8 cellular contexts compared by ENCODE assay signal in genomic region chr5:40833712-40834229, GRCh38. TPM values are rescaled to one million over a fixed set of nuclear protein-coding genes. Genes with fewer than 3 reads are reported as not detected.
DNase-seq lines count a peak whose midpoint lies in the region; ATAC-seq, FAIRE-seq and TF ChIP-seq lines count a peak whose summit lies in the region.

No MANE protein-coding gene starts in this region.

- H3K9me2 ChIP-seq in SU-DHL-6 (replicated peaks; ENCODE audit: insufficient read depth, low read length), result no peaks in the 10 kb centered on the region

- intact Hi-C loops in gastrocnemius medialis (cut with DNase I; ENCODE audit: low total_unique reads), result loop anchor here (10.0 kb wide), 1 partner anchor 1071 kb away; the partner anchor contains the start of gene RIMOC1

- H3F3A ChIP-seq in SU-DHL-6 (ENCODE audit: insufficient read depth), result peaks cover 60% of the 10 kb centered on the region

- peaks cover 39% of the 10 kb centered on the region for H4K20me1 ChIP-seq in SU-DHL-6 (ENCODE audit: low read depth, low read length)

- peak overlapping the region; percentile 97 for H3K4me3 ChIP-seq in GM12875 (ENCODE audit: low read depth, low read length)
- H3K4me3 ChIP-seq in SU-DHL-6 (ENCODE audit: insufficient read depth, low read length, poor library complexity, severe bottlenecking), result peak overlapping the region; percentile 99
- H3K4me3 ChIP-seq in fibroblast of the aortic adventitia (ENCODE audit: low read depth, low read length), result peak overlapping the region; percentile 97
- H3K4me3 ChIP-seq in gastrocnemius medialis, result peak overlapping the region; percentile 73 to 95 (median 82)

- H3K4me2 ChIP-seq in SU-DHL-6 (ENCODE audit: low read depth, low read length, poor library complexity, severe bottlenecking), result peak overlapping the region; percentile 70

- H3K36me3 ChIP-seq in SU-DHL-6 (ENCODE audit: low read length) (peaks cover 52% of the 10 kb centered on the region), gastrocnemius medialis (peaks cover 10 to 56% of the 10 kb centered on the region in 2 donors)

- H3K79me2 ChIP-seq in SU-DHL-6 (ENCODE audit: insufficient read depth, low read length), result peaks cover 49% of the 10 kb centered on the region

- H3K4me1 ChIP-seq in gastrocnemius medialis, result peaks cover 27% of the 10 kb centered on the region in 2 donors

- TF ChIP-seq POLR2A in gastrocnemius medialis (IDR thresholded peaks at IDR 0.05), result no peak

- H3K27me3 ChIP-seq in SU-DHL-6 (ENCODE audit: low read length) (no peaks in the 10 kb centered on the region), gastrocnemius medialis (no peaks in the 10 kb centered on the region)

- DNase-seq in fibroblast of the aortic adventitia (ENCODE audit: low read depth) (no peak), gastrocnemius medialis (no peak), KBM-7 (no peak), hepatic stellate cell (ENCODE audit: low spot score) (no peak), DMS114 treated with DMSO at 0.1 percent for 48 hours (lab: John Stamatoyannopoulos, UW; ENCODE audit: unreplicated experiment) (no peak), HTR-8/SVneo (ENCODE audit: insufficient read length, low spot score) (no peak)

- no peaks in the 10 kb centered on the region for H3K9me3 ChIP-seq in SU-DHL-6 (ENCODE audit: insufficient read depth, low read length)
- H3K9me3 ChIP-seq in gastrocnemius medialis, result no peaks in the 10 kb centered on the region

- H3K9ac ChIP-seq in SU-DHL-6 (ENCODE audit: low read length), result peak overlapping the region; percentile 99

- no peak overlapping the region for H2AFZ ChIP-seq in SU-DHL-6 (ENCODE audit: low read depth, low read length, severe bottlenecking)

- FAIRE-seq in HTR-8/SVneo (lab: Jason Lieb, UNC), result no peak

- in situ Hi-C loops in gastrocnemius medialis (cut with MboI; ENCODE audit: low sequenced_read_pairs in 4 of 4), result no loop called here
- in situ Hi-C loops in KBM-7 (cut with MboI; ENCODE audit: low pct_unique_long_range_greater_than_20kb, low sequenced_read_pairs), result no loop called here

- H3K27ac ChIP-seq in SU-DHL-6 (ENCODE audit: low read depth, low read length) (peak overlapping the region; percentile 83), gastrocnemius medialis (peak overlapping the region; percentile 85 to 97 (median 94))

- no peak for TF ChIP-seq CTCF in GM12875 (IDR thresholded peaks at IDR 0.05; ENCODE audit: borderline replicate concordance, insufficient read depth, low read depth, low read length)
- TF ChIP-seq CTCF in SU-DHL-6 (IDR thresholded peaks at IDR 0.05; ENCODE audit: insufficient read depth, low read length, poor library complexity, severe bottlenecking), result no peak
- no peak for TF ChIP-seq CTCF in fibroblast of the aortic adventitia (IDR thresholded peaks at IDR 0.05; ENCODE audit: insufficient read depth, low read length)
- no peak for TF ChIP-seq CTCF in gastrocnemius medialis (IDR thresholded peaks at IDR 0.05 in 4 of 5, conservative IDR thresholded peaks at IDR 0.05 in 1 of 5)

- no peak for ATAC-seq in gastrocnemius medialis

RNA-seq across cellular contexts. Expression of gene RPL37, which starts 1.3 kb away (rescaled TPM):
- total RNA-seq in fibroblast of the aortic adventitia (ENCODE audit: low replicate concordance) (164 and 642 TPM in 2 replicates), gastrocnemius medialis (100 to 1,000 TPM in 2 of 4 donors, 10 to 100 TPM in 2; 42.4 to 155 (median 92.9) TPM)

RNA-seq across cellular contexts. Expression of gene CARD6, which starts 7.4 kb away (rescaled TPM):
- total RNA-seq in fibroblast of the aortic adventitia (ENCODE audit: low replicate concordance), result 24.2 and 34.3 TPM in 2 replicates
- 1 to 10 TPM; 3.6 to 4.5 (median 3.8) TPM for total RNA-seq in gastrocnemius medialis

RNA-seq across cellular contexts. Expression of gene PRKAA1, which starts 35.6 kb away (rescaled TPM):
- total RNA-seq in fibroblast of the aortic adventitia (ENCODE audit: low replicate concordance), result 115 and 154 TPM in 2 replicates
- 10 to 100 TPM; 26.8 to 51.9 (median 36.9) TPM for total RNA-seq in gastrocnemius medialis
